Comparison of ENCODE assay signal across 1 cellular context in genomic region chr9:110579763-110580255, GRCh38.
TF ChIP-seq lines count a peak whose summit lies in the region.

No MANE protein-coding gene starts in this region.

TF ChIP-seq in SK-N-SH, 30 proteins besides CTCF, POLR2A, EP300 and RAD21 (continued from another document):
- TF ChIP-seq YY1 (IDR thresholded peaks at IDR 0.05; ENCODE audit: low read depth) (no peak), RFX5 (IDR thresholded peaks at IDR 0.05; ENCODE audit: low read length) (no peak), SMC3 (IDR thresholded peaks at IDR 0.05; ENCODE audit: low read depth, low read length) (no peak), POLR2AphosphoS5 (IDR thresholded peaks at IDR 0.05; ENCODE audit: low read depth, low read length) (peak; percentile 71), IRF3 (IDR thresholded peaks at IDR 0.05; ENCODE audit: low read depth, low read length) (no peak), ZBTB33 (IDR thresholded peaks at IDR 0.05; ENCODE audit: borderline replicate concordance, low read depth) (no peak), SIN3A (IDR thresholded peaks at IDR 0.05; ENCODE audit: borderline replicate concordance, low read depth, low read length) (peak; percentile 77; the same call in 1 of the 2 replicates)
